21 cellular contexts compared by ENCODE assay signal in genomic region chr1:117678246-117678977, GRCh38.
DNase-seq lines count a peak whose midpoint lies in the region; TF ChIP-seq lines count a peak whose summit lies in the region.
"Had no signal": no experiment of that assay in that cellular context is flagged by ENCODE, and none has a peak within 500 bp of the region (broad histone marks: within the 10 kb centered on the region; RNA-seq: fewer than 3 reads in every experiment).

No MANE protein-coding gene starts in this region.

- in situ Hi-C loops in transverse colon (cut with MboI; ENCODE audit: low pct_ligation_motif_present in 1 of 4, low pct_unique_long_range_greater_than_20kb in 1 of 4, low sequenced_read_pairs in 3 of 4) = loop anchor here in 1 of 4 donors (10.0 kb wide), 1 partner anchor 144 kb away; no protein-coding TSS in a partner anchor

- CTCF ChIA-PET in MCF 10A (lab: Yijun Ruan, JAX) = interaction anchor here (0.5 to 0.6 kb wide), 2 partner anchors 8 to 261 kb away, joined by 3 read pairs; no protein-coding TSS in a partner anchor

- H3K18ac ChIP-seq in mesenchymal stem cell (ENCODE audit: low read depth in 1 of 2, low read length in 2 of 2) (no peak overlapping the region), H9 (ENCODE audit: insufficient read length, low read depth, low read length) (no peak overlapping the region)

- no peaks in the 10 kb centered on the region for H3K79me2 ChIP-seq in H9 (ENCODE audit: insufficient read depth, low read length)

- H2BK120ac ChIP-seq in mesenchymal stem cell (ENCODE audit: low read depth, low read length) = no peak overlapping the region
- H2BK120ac ChIP-seq in H9 (ENCODE audit: low read depth, low read length, poor library complexity, severe bottlenecking) = no peak overlapping the region

- H3K23ac ChIP-seq in mesenchymal stem cell (ENCODE audit: low read length in 2 of 2) (no peak overlapping the region), H9 (ENCODE audit: insufficient read length, low read depth, low read length) (no peak overlapping the region)

- H3K27me3 Mint-ChIP-seq in MCF 10A (ENCODE audit: insufficient read depth, unreplicated experiment) (peaks cover 10% of the 10 kb centered on the region), brain (peaks cover 11% of the 10 kb centered on the region), H9 (ENCODE audit: low read depth) (peaks cover 1% of the 10 kb centered on the region; the same call in 1 of the 2 replicates)

- no peak overlapping the region for H2BK5ac ChIP-seq in mesenchymal stem cell (ENCODE audit: low read depth, low read length, poor library complexity, severe bottlenecking)
- no peak overlapping the region for H2BK5ac ChIP-seq in H9 (ENCODE audit: insufficient read length, low read length)

- H3K4me3 Mint-ChIP-seq in MCF 10A (ENCODE audit: unreplicated experiment) (no peak overlapping the region), brain (peak overlapping the region in 2 of 5 experiments; percentile 16 to 18), H9 (no peak overlapping the region)
- H3K4me3 Mint-ChIP-seq: activated CD4-positive, alpha-beta T cell treated with anti-CD3 and anti-CD28 coated beads for 36 hours; naive thymus-derived CD8-positive, alpha-beta T cell had no signal

- H4K5ac ChIP-seq in H9 (ENCODE audit: insufficient read length, low read depth, low read length) = no peak overlapping the region

- H3K23me2 ChIP-seq in H9 (ENCODE audit: insufficient read length, low read depth, low read length, poor library complexity, severe bottlenecking) = no peaks in the 10 kb centered on the region

- TF ChIP-seq CTCF in MCF 10A (IDR thresholded peaks at IDR 0.05; ENCODE audit: unreplicated experiment) (no peak), breast epithelium (IDR thresholded peaks at IDR 0.05) (no peak), brain (conservative IDR thresholded peaks at IDR 0.05) (no peak), transverse colon (IDR thresholded peaks at IDR 0.05) (no peak), H9 (conservative IDR thresholded peaks at IDR 0.05) (no peak)

- WGBS in mesenchymal stem cell = 77% methylated on average over 5 of the region's 5 CpGs
- WGBS in transverse colon (ENCODE audit: low coverage in 1 of 2), 2 donors = 53 to 54% methylated on average over 4 to 5 of the region's 5 CpGs
- WGBS in H9 (ENCODE audit: extremely low coverage, insufficient read length, low lambda C conversion rate) = no CpG with 5 or more reads among the region's 5 CpGs

- no peak overlapping the region for H3T11ph ChIP-seq in H9 (ENCODE audit: low read length)

- H3K9ac ChIP-seq in mesenchymal stem cell (ENCODE audit: low read length) (no peak overlapping the region), H9 (ENCODE audit: extremely low read depth, insufficient read length, low read length) (no peak overlapping the region)

- H3K9me3 ChIP-seq in breast epithelium (no peaks in the 10 kb centered on the region), mesenchymal stem cell (ENCODE audit: control insufficient read depth, low read length) (no peaks in the 10 kb centered on the region), transverse colon (no peaks in the 10 kb centered on the region), H9 (ENCODE audit: control insufficient read depth, low read depth, low read length) (no peaks in the 10 kb centered on the region)
- H3K9me3 ChIP-seq: gastroesophageal sphincter, SJCRH30, vagina had no signal

- no peak overlapping the region for H3K56ac ChIP-seq in H9 (ENCODE audit: insufficient read length, low read depth, low read length)

- BruUV-seq in MCF 10A (replicated peaks; lab: Mats Ljungman, UMichigan) = no TSS peak

- POLR2A ChIA-PET in MCF 10A (lab: Yijun Ruan, JAX) = no interaction called here

- no peak for TF ChIP-seq POLR2A in breast epithelium (IDR thresholded peaks at IDR 0.05)
- TF ChIP-seq POLR2A in transverse colon (IDR thresholded peaks at IDR 0.05) = no peak

- H3K14ac ChIP-seq in mesenchymal stem cell (ENCODE audit: low read length in 2 of 2) (no peak overlapping the region), H9 (ENCODE audit: insufficient read depth, low read length) (no peak overlapping the region)

- H2BK15ac ChIP-seq in mesenchymal stem cell (ENCODE audit: low read depth, poor library complexity, severe bottlenecking) (no peak overlapping the region), H9 (ENCODE audit: low read depth, low read length) (no peak overlapping the region)

- intact Hi-C loops in MCF 10A (cut with micrococcal nuclease) (loop anchor here (5.0 to 10.0 kb wide), 2 partner anchors 144 to 166 kb away; no protein-coding TSS in a partner anchor), breast epithelium (cut with DNase I; ENCODE audit: low total_unique reads) (no loop called here), transverse colon (cut with DNase I; ENCODE audit: low total_unique reads) (no loop called here)

- H3K4me3 ChIP-seq in breast epithelium (no peak overlapping the region), mesenchymal stem cell (ENCODE audit: insufficient read depth in 1 of 2, low read depth in 1 of 2, low read length in 2 of 2) (no peak overlapping the region), transverse colon (no peak overlapping the region)
- H3K4me3 ChIP-seq: gastroesophageal sphincter, SJCRH30, vagina had no signal

- no peaks in the 10 kb centered on the region for H3K36me3 ChIP-seq in breast epithelium
- H3K36me3 ChIP-seq in mesenchymal stem cell (ENCODE audit: control insufficient read depth in 1 of 2, insufficient read depth in 2 of 2, low read depth in 1 of 2, low read length in 2 of 2) = no peaks in the 10 kb centered on the region
- no peaks in the 10 kb centered on the region for H3K36me3 ChIP-seq in transverse colon
- H3K36me3 ChIP-seq: gastroesophageal sphincter, SJCRH30, vagina had no signal

- no peak overlapping the region for H4K8ac ChIP-seq in mesenchymal stem cell (ENCODE audit: low read length)
- H4K8ac ChIP-seq in H9 (replicated peaks; ENCODE audit: insufficient read length, low read depth, low read length) = no peak overlapping the region

- H4K91ac ChIP-seq in mesenchymal stem cell (ENCODE audit: low read length) (no peak overlapping the region), H9 (ENCODE audit: insufficient read length, low read depth, low read length) (no peak overlapping the region)

- no peak overlapping the region for H2BK20ac ChIP-seq in H9 (ENCODE audit: low read depth, low read length, poor library complexity, severe bottlenecking)

- H3K4ac ChIP-seq in mesenchymal stem cell (ENCODE audit: low read depth in 1 of 2, low read length in 2 of 2) (no peak overlapping the region), H9 (ENCODE audit: low read depth, low read length) (no peak overlapping the region)

- H2AK5ac ChIP-seq in mesenchymal stem cell (ENCODE audit: low read length, severe bottlenecking) (no peak overlapping the region), H9 (ENCODE audit: insufficient read length, low read length) (no peak overlapping the region)

- no peaks in the 10 kb centered on the region for H4K20me1 ChIP-seq in H9 (ENCODE audit: control insufficient read depth, insufficient read depth, insufficient read length)

- H3K4me1 Mint-ChIP-seq in MCF 10A (ENCODE audit: insufficient read depth, unreplicated experiment) (no peaks in the 10 kb centered on the region), brain (peaks cover 20% of the 10 kb centered on the region), H9 (peaks cover 13 to 23% of the 10 kb centered on the region in 2 experiments)

- H2BK12ac ChIP-seq in mesenchymal stem cell (ENCODE audit: low read length in 2 of 2) = peak overlapping the region in 1 of 2 experiments; percentile 31
- no peak overlapping the region for H2BK12ac ChIP-seq in H9 (ENCODE audit: insufficient read length, low read depth, low read length)

- H3K9me3 Mint-ChIP-seq in MCF 10A (ENCODE audit: unreplicated experiment) = no peaks in the 10 kb centered on the region
- no peaks in the 10 kb centered on the region for H3K9me3 Mint-ChIP-seq in brain
- H3K9me3 Mint-ChIP-seq in H9 = no peaks in the 10 kb centered on the region
- H3K9me3 Mint-ChIP-seq: naive thymus-derived CD8-positive, alpha-beta T cell had no signal

- DNase-seq in MCF 10A (ENCODE audit: unreplicated experiment) = no peak
- DNase-seq in breast epithelium (ENCODE audit: low spot score in 2 of 2) = no peak
- DNase-seq in mesenchymal stem cell = peak; percentile 67
- no peak for DNase-seq in transverse colon
- no peak for DNase-seq in H9
- no peak for DNase-seq in activated CD4-positive, alpha-beta T cell treated with anti-CD3 and anti-CD28 coated beads, Interleukin-2, amount 50 U/mL, for 4 hours
- DNase-seq in RKO (ENCODE audit: low spot score) = no peak
- DNase-seq: activated CD4-positive, alpha-beta T cell treated with anti-CD3 and anti-CD28 coated beads for 36 hours; activated CD8-positive, alpha-beta memory T cell treated with anti-CD3 and anti-CD28 coated beads, Interleukin-2, amount 50 U/mL, for 4 hours; anterior cingulate cortex; HCEC 1CT; naive thymus-derived CD8-positive, alpha-beta T cell; NCI-H1694 treated with DMSO at 0.1 percent for 48 hours; NCI-H510A treated with DMSO at 0.1 percent for 48 hours; SJCRH30; stimulated activated CD4-positive, alpha-beta T cell treated with anti-CD3 and anti-CD28 coated beads, Interleukin-15, amount 100 ng/mL, for 24 hours; stimulated activated naive CD8-positive, alpha-beta T cell treated with anti-CD3 and anti-CD28 coated beads, Interleukin-15, Interleukin-2, amounts not matched to agents 100 U/mL and 50 U/mL, for 24 hours; T1000 had no signal

- no peak for TF ChIP-seq EP300 in transverse colon (IDR thresholded peaks at IDR 0.05; ENCODE audit: low read depth)

- H3K27ac ChIP-seq in breast epithelium (no peak overlapping the region), mesenchymal stem cell (ENCODE audit: low read length, poor library complexity, severe bottlenecking) (no peak overlapping the region), transverse colon (peak overlapping the region in 3 of 4 donors; percentile 14 to 84 (median 64)), H9 (ENCODE audit: insufficient read length, low read depth, low read length) (no peak overlapping the region)
- H3K27ac ChIP-seq: gastroesophageal sphincter, SJCRH30, vagina had no signal

- H3K4me1 ChIP-seq in breast epithelium = no peaks in the 10 kb centered on the region
- no peaks in the 10 kb centered on the region for H3K4me1 ChIP-seq in mesenchymal stem cell (ENCODE audit: control insufficient read depth, insufficient read depth, low read depth, low read length)
- peaks cover 0 to 53% (median 48%) of the 10 kb centered on the region in 4 donors for H3K4me1 ChIP-seq in transverse colon
- H3K4me1 ChIP-seq in H9 (ENCODE audit: insufficient read depth, low read length) = no peaks in the 10 kb centered on the region
- H3K4me1 ChIP-seq: vagina had no signal

- H3K27me3 ChIP-seq in breast epithelium (no peaks in the 10 kb centered on the region), mesenchymal stem cell (ENCODE audit: control insufficient read depth in 1 of 2, insufficient read depth in 1 of 2, low read length in 2 of 2) (peaks cover 8 to 19% of the 10 kb centered on the region in 2 experiments), transverse colon (no peaks in the 10 kb centered on the region), H9 (ENCODE audit: insufficient read depth, low read length) (no peaks in the 10 kb centered on the region)
- H3K27me3 ChIP-seq: gastroesophageal sphincter, SJCRH30, vagina had no signal

- H3K4me2 ChIP-seq in mesenchymal stem cell (ENCODE audit: low read length, poor library complexity, severe bottlenecking) (no peak overlapping the region), H9 (ENCODE audit: insufficient read depth, insufficient read length, low read length) (no peak overlapping the region)

- no peak overlapping the region for H2AFZ ChIP-seq in mesenchymal stem cell (ENCODE audit: low read depth, low read length)
- no peak overlapping the region for H2AFZ ChIP-seq in H9 (ENCODE audit: low read length)

- no peaks in the 10 kb centered on the region for H3K36me3 Mint-ChIP-seq in MCF 10A (ENCODE audit: insufficient read depth, unreplicated experiment)
- no peaks in the 10 kb centered on the region for H3K36me3 Mint-ChIP-seq in brain
- no peaks in the 10 kb centered on the region for H3K36me3 Mint-ChIP-seq in H9 (ENCODE audit: insufficient read depth in 1 of 3, low read depth in 3 of 3)
- H3K36me3 Mint-ChIP-seq: naive thymus-derived CD8-positive, alpha-beta T cell had no signal

- H3K27ac Mint-ChIP-seq in MCF 10A (ENCODE audit: low read depth, unreplicated experiment) (peak overlapping the region; percentile 5), brain (peak overlapping the region; percentile 3 to 77 (median 41)), H9 (peak overlapping the region in 1 of 3 experiments; percentile 4; a peak in 2 of 7 replicates)
- H3K27ac Mint-ChIP-seq: activated CD4-positive, alpha-beta T cell treated with anti-CD3 and anti-CD28 coated beads for 36 hours had no signal

- H3K79me1 ChIP-seq in mesenchymal stem cell (replicated peaks; ENCODE audit: low read length, poor library complexity, severe bottlenecking) = no peaks in the 10 kb centered on the region
- H3K79me1 ChIP-seq in H9 (ENCODE audit: insufficient read depth, low read depth, low read length, poor library complexity, severe bottlenecking) = no peaks in the 10 kb centered on the region

Comparison
In these comparisons a context has a peak if more than half of its experiments do, and no peak if none do; other contexts are left out.
1. H3K27ac ChIP-seq: peak in transverse colon (3 of 4); none in breast epithelium (0 of 2), mesenchymal stem cell (single experiment) and H9 (single experiment).